Comparison of ENCODE assay signal across 8 cellular contexts in genomic region chr2:28683100-28683706, GRCh38.
DNase-seq lines count a peak whose midpoint lies in the region; ATAC-seq, FAIRE-seq and TF ChIP-seq lines count a peak whose summit lies in the region.

No MANE protein-coding gene starts in this region.

- no peak overlapping the region for H3K4me3 ChIP-seq in adrenal gland
- no peak overlapping the region for H3K4me3 ChIP-seq in iPS-20b (ENCODE audit: low read length)
- no peak overlapping the region for H3K4me3 ChIP-seq in suprapubic skin

- no peaks in the 10 kb centered on the region for H3K9me3 Mint-ChIP-seq in T-helper 1 cell treated with Interleukin-12 subunit alpha and Interleukin-12 subunit beta and Interleukin-4 antibody, amounts not matched to agents 30 μg/mL and 1 μg/mL, for 36 hours
- no peaks in the 10 kb centered on the region for H3K9me3 Mint-ChIP-seq in activated CD4-positive, alpha-beta T cell treated with anti-CD3 and anti-CD28 coated beads for 36 hours (ENCODE audit: low read depth)

- no peak for ATAC-seq in activated CD4-positive, alpha-beta T cell treated with anti-CD3 and anti-CD28 coated beads for 36 hours
- ATAC-seq in HG02852 (IDR thresholded peaks at IDR 0.05; ENCODE audit: unreplicated experiment) = no peak

- no peaks in the 10 kb centered on the region for H3K27me3 Mint-ChIP-seq in T-helper 1 cell treated with Interleukin-12 subunit alpha and Interleukin-12 subunit beta and Interleukin-4 antibody, amounts not matched to agents 30 μg/mL and 1 μg/mL, for 36 hours (ENCODE audit: low read depth)
- H3K27me3 Mint-ChIP-seq in activated CD4-positive, alpha-beta T cell treated with anti-CD3 and anti-CD28 coated beads for 36 hours = no peaks in the 10 kb centered on the region

- peaks cover 5% of the 10 kb centered on the region for H3K36me3 Mint-ChIP-seq in T-helper 1 cell treated with Interleukin-12 subunit alpha and Interleukin-12 subunit beta and Interleukin-4 antibody, amounts not matched to agents 30 μg/mL and 1 μg/mL, for 36 hours (ENCODE audit: low read depth)
- H3K36me3 Mint-ChIP-seq in activated CD4-positive, alpha-beta T cell treated with anti-CD3 and anti-CD28 coated beads for 36 hours (ENCODE audit: low read depth) = no peaks in the 10 kb centered on the region

- CTCF ChIA-PET in activated CD4-positive, alpha-beta T cell treated with anti-CD3 and anti-CD28 coated beads for 36 hours (lab: Charles Lee) = interaction anchor here (2.0 kb wide), 1 partner anchor 89 kb away, joined by 7 read pairs; no protein-coding TSS in a partner anchor

- DNase-seq in T-helper 1 cell = no peak
- peak; percentile 65 to 93 (median 89) for DNase-seq in adrenal gland
- DNase-seq in suprapubic skin (ENCODE audit: low spot score in 2 of 2) = peak; percentile 72 to 84
- no peak for DNase-seq in GM19239 (ENCODE audit: insufficient read length, low spot score)
- DNase-seq in activated CD4-positive, alpha-beta T cell treated with anti-CD3 and anti-CD28 coated beads for 36 hours = no peak

- no peak for FAIRE-seq in GM19239 (lab: Jason Lieb, UNC)

- peak overlapping the region; percentile 56; the same call in 1 of the 2 replicates for H3K9ac ChIP-seq in iPS-20b (ENCODE audit: low read depth, low read length)

- H3K4me1 ChIP-seq in adrenal gland (replicated peaks in 1 of 2) (peaks cover 8 to 15% of the 10 kb centered on the region in 2 donors), iPS-20b (ENCODE audit: insufficient read depth, low read length) (peaks cover 20% of the 10 kb centered on the region), suprapubic skin (peaks cover 37% of the 10 kb centered on the region)

- no peak overlapping the region for H3K4me3 Mint-ChIP-seq in T-helper 1 cell treated with Interleukin-12 subunit alpha and Interleukin-12 subunit beta and Interleukin-4 antibody, amounts not matched to agents 30 μg/mL and 1 μg/mL, for 36 hours
- H3K4me3 Mint-ChIP-seq in activated CD4-positive, alpha-beta T cell treated with anti-CD3 and anti-CD28 coated beads for 36 hours = no peak overlapping the region

- 50 to 76% (median 59%) methylated on average over 9 to 14 of the region's 14 CpGs for WGBS in adrenal gland, 4 donors
- 57% methylated on average over 10 of the region's 14 CpGs for WGBS in suprapubic skin

- TF ChIP-seq POLR2A in adrenal gland (IDR thresholded peaks at IDR 0.05) = no peak
- TF ChIP-seq POLR2A in suprapubic skin (IDR thresholded peaks at IDR 0.05) = no peak

- peaks cover 44% of the 10 kb centered on the region for H3K4me1 Mint-ChIP-seq in T-helper 1 cell treated with Interleukin-12 subunit alpha and Interleukin-12 subunit beta and Interleukin-4 antibody, amounts not matched to agents 30 μg/mL and 1 μg/mL, for 36 hours (ENCODE audit: low read depth)
- H3K4me1 Mint-ChIP-seq in activated CD4-positive, alpha-beta T cell treated with anti-CD3 and anti-CD28 coated beads for 36 hours = peaks cover 48% of the 10 kb centered on the region

- peak overlapping the region; percentile 11 for H3K27ac Mint-ChIP-seq in T-helper 1 cell treated with Interleukin-12 subunit alpha and Interleukin-12 subunit beta and Interleukin-4 antibody, amounts not matched to agents 30 μg/mL and 1 μg/mL, for 36 hours
- H3K27ac Mint-ChIP-seq in activated CD4-positive, alpha-beta T cell treated with anti-CD3 and anti-CD28 coated beads for 36 hours = no peak overlapping the region

- TF ChIP-seq CTCF in adrenal gland (IDR thresholded peaks at IDR 0.05) (no peak), suprapubic skin (IDR thresholded peaks at IDR 0.05) (no peak)

- H3K36me3 ChIP-seq in adrenal gland (replicated peaks in 1 of 2) = no peaks in the 10 kb centered on the region
- H3K36me3 ChIP-seq in iPS-20b (ENCODE audit: insufficient read depth, low read depth, low read length) = no peaks in the 10 kb centered on the region
- H3K36me3 ChIP-seq in suprapubic skin = no peaks in the 10 kb centered on the region

- TF ChIP-seq EP300 in suprapubic skin (IDR thresholded peaks at IDR 0.05) = no peak

- H3K27ac ChIP-seq in adrenal gland (peak overlapping the region in 1 of 5 donors; percentile 47), iPS-20b (ENCODE audit: low read length) (peak overlapping the region; percentile 43), suprapubic skin (peak overlapping the region; percentile 64)

- POLR2A ChIA-PET in activated CD4-positive, alpha-beta T cell treated with anti-CD3 and anti-CD28 coated beads for 36 hours (lab: Charles Lee) = no interaction called here

- intact Hi-C loops in adrenal gland (cut with DNase I) = no loop called here
- intact Hi-C loops in activated CD4-positive, alpha-beta T cell treated with anti-CD3 and anti-CD28 coated beads for 36 hours (cut with DNase I, micrococcal nuclease) = no loop called here

- H3K9me3 ChIP-seq in adrenal gland (replicated peaks in 1 of 3) (no peaks in the 10 kb centered on the region), iPS-20b (ENCODE audit: insufficient read depth, low read depth, low read length) (no peaks in the 10 kb centered on the region), suprapubic skin (no peaks in the 10 kb centered on the region)

- H3K27me3 ChIP-seq in adrenal gland (no peaks in the 10 kb centered on the region), iPS-20b (ENCODE audit: insufficient read depth, low read length) (no peaks in the 10 kb centered on the region), suprapubic skin (no peaks in the 10 kb centered on the region)

Comparison
In these comparisons a context has a peak if more than half of its experiments do, and no peak if none do; other contexts are left out.
1. DNase-seq: peak in adrenal gland (7 of 7) and suprapubic skin (2 of 2); none in T-helper 1 cell (0 of 5), GM19239 (single experiment) and activated CD4-positive, alpha-beta T cell treated with anti-CD3 and anti-CD28 coated beads for 36 hours (single experiment).